Comparison of ENCODE assay signal across 7 cellular contexts in the genomic region with DNA sequence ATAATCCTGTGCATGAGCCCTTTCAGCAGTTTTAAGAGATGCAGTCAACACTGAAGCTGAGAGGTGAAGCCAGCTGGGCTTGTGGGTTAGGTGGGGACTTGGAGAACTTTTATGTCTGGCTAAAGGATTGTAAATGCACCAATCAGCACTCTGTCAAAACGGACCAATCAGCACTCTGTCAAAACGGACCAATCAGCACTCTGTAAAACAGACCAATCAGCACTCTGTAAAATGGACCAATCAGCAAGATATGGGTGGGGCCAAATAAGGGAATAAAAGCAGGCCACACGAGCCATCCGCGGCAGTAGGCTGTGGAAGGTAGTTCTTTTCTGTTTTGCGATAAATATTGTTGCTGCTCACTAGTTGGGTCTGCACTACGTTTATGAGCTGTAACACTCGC.
A peak's percentile ranks its signal among the peaks of the same experiment; 100 is the strongest.
DNase-seq lines count a peak whose midpoint lies in the region; ATAC-seq, FAIRE-seq and TF ChIP-seq lines count a peak whose summit lies in the region.
"Not testable (repeated sequence)": the region's sequence is repeated elsewhere in the genome, so short reads cannot be mapped to it uniquely, and the experiment has no call there.

No MANE protein-coding gene starts in this region.

- H3K9me3 ChIP-seq in A549; K562 (replicated peaks; ENCODE audit: control insufficient read depth, insufficient read depth, low read depth, low read length); HepG2 (ENCODE audit: low read length); testis: not testable (repeated sequence)

- H4K20me1 ChIP-seq in K562 (replicated peaks; ENCODE audit: control insufficient read depth, insufficient read depth, low read length); HepG2 (ENCODE audit: insufficient read depth, low read length): not testable (repeated sequence)

- TF ChIP-seq POLR2A in A549 (IDR thresholded peaks at IDR 0.05; ENCODE audit: low read length); K562 (conservative IDR thresholded peaks at IDR 0.05); HepG2 (IDR thresholded peaks at IDR 0.05; ENCODE audit: insufficient read depth in 1 of 2, low read depth in 2 of 2, low read length in 2 of 2); testis (IDR thresholded peaks at IDR 0.05): not testable (repeated sequence)

- not testable (repeated sequence) for DNase-seq in A549 (ENCODE audit: low read depth in 1 of 2, low spot score in 1 of 2); WTC11 (ENCODE audit: low spot score); K562 (ENCODE audit: extremely low read depth in 1 of 4, low spot score in 3 of 4); HepG2 (ENCODE audit: low spot score); nephron progenitor cell
- DNase-seq in NAMALWA (ENCODE audit: low spot score) (peak; percentile 5), testis (peak; percentile 54)

- CTCF ChIA-PET in A549 (lab: Yijun Ruan, JAX); WTC11 (lab: Charles Lee); K562 (lab: Yijun Ruan, JAX; ENCODE audit: low intra/inter-chr PET ratio); HepG2 (lab: Yijun Ruan, JAX; ENCODE audit: low intra/inter-chr PET ratio, low total read pairs): not testable (repeated sequence)

- peaks cover 28% of the 10 kb centered on the region for H3K9me3 Mint-ChIP-seq in WTC11
- H3K9me3 Mint-ChIP-seq in nephron progenitor cell, result peaks cover 36% of the 10 kb centered on the region

- not testable (repeated sequence) for TF ChIP-seq EP300 in A549 (IDR thresholded peaks at IDR 0.05); K562 (IDR thresholded peaks at IDR 0.05; ENCODE audit: low read length); HepG2 (IDR thresholded peaks at IDR 0.05; ENCODE audit: low read depth in 2 of 2, low read length in 2 of 2); HepG2 (CRISPR knock-in tag; IDR thresholded peaks at IDR 0.05; ENCODE audit: borderline replicate concordance)

- not testable (repeated sequence) for H3K27ac Mint-ChIP-seq in WTC11
- peak overlapping the region; percentile 21 for H3K27ac Mint-ChIP-seq in nephron progenitor cell

- H3K4me1 ChIP-seq in A549; K562 (replicated peaks in 1 of 2; ENCODE audit: control insufficient read depth in 2 of 2, insufficient read depth in 2 of 2, low read length in 2 of 2); HepG2 (ENCODE audit: insufficient read depth, low read length); testis: not testable (repeated sequence)

- H3K36me3 ChIP-seq in K562 (ENCODE audit: control insufficient read depth, insufficient read depth, low read length), result peaks cover 10% of the 10 kb centered on the region; the same call in 2 of the 3 replicates
- H3K36me3 ChIP-seq in HepG2 (replicated peaks in 1 of 2; ENCODE audit: control insufficient read depth in 1 of 2, insufficient read depth in 2 of 2, low read length in 2 of 2); testis (ENCODE audit: low read depth, missing control alignments): not testable (repeated sequence)

- intact Hi-C loops in K562 (cut with micrococcal nuclease); HepG2 (cut with micrococcal nuclease; ENCODE audit: unreplicated experiment); testis (cut with DNase I; ENCODE audit: low total_unique reads): not testable (repeated sequence)

- H3K9ac ChIP-seq in K562 (ENCODE audit: insufficient read depth in 1 of 2, low read depth in 2 of 2, low read length in 2 of 2); HepG2 (ENCODE audit: insufficient read depth, low read depth, low read length): not testable (repeated sequence)

- not testable (repeated sequence) for BruUV-seq in K562 (replicated peaks; lab: Mats Ljungman, UMichigan); HepG2 (replicated peaks; lab: Mats Ljungman, UMichigan)

- H3K79me2 ChIP-seq in K562 (ENCODE audit: control insufficient read depth, insufficient read depth, low read length); HepG2 (ENCODE audit: insufficient read depth, low read length): not testable (repeated sequence)

- not testable (repeated sequence) for TF ChIP-seq RAD21 in A549 (conservative IDR thresholded peaks at IDR 0.05 in 1 of 2, IDR thresholded peaks at IDR 0.05 in 1 of 2); K562 (CRISPR knock-in tag; conservative IDR thresholded peaks at IDR 0.05 in 1 of 2, IDR thresholded peaks at IDR 0.05 in 1 of 2); HepG2 (CRISPR knock-in tag; IDR thresholded peaks at IDR 0.05)

- in situ Hi-C loops in K562 (cut with MboI); HepG2 (cut with HindIII; ENCODE audit: extremely low pct_ligation_motif_present, low pct_unique_long_range_greater_than_20kb): not testable (repeated sequence)

- POLR2A ChIA-PET in A549 (lab: Yijun Ruan, JAX); WTC11 (lab: Charles Lee); HepG2 (lab: Yijun Ruan, JAX): not testable (repeated sequence)
- POLR2A ChIA-PET in K562 (lab: Yijun Ruan, JAX), result interaction anchor here (0.6 to 0.7 kb wide), 2 partner anchors 9 to 126 kb away, joined by 3 to 4 read pairs; no protein-coding TSS in a partner anchor

- not testable (repeated sequence) for H3K27me3 Mint-ChIP-seq in WTC11 (ENCODE audit: low read depth)
- H3K27me3 Mint-ChIP-seq in nephron progenitor cell (ENCODE audit: low read depth, poor library complexity), result peaks cover 11% of the 10 kb centered on the region

- H3K4me1 Mint-ChIP-seq in WTC11 (peaks cover 15% of the 10 kb centered on the region), nephron progenitor cell (peaks cover 19% of the 10 kb centered on the region)

- ATAC-seq in A549, WTC11, K562, HepG2: not testable (repeated sequence)

- H3K9me1 ChIP-seq in K562 (ENCODE audit: control insufficient read depth, insufficient read depth, low read length), result not testable (repeated sequence)

- FAIRE-seq in A549 (lab: Jason Lieb, UNC); K562 (lab: Jason Lieb, UNC); HepG2 (lab: Jason Lieb, UNC): not testable (repeated sequence)

- not testable (repeated sequence) for H2AFZ ChIP-seq in K562 (ENCODE audit: low read depth, low read length); HepG2 (ENCODE audit: low read length)

- H3K27me3 ChIP-seq in K562 (ENCODE audit: control insufficient read depth in 2 of 2, insufficient read depth in 2 of 2, low read length in 2 of 2); HepG2 (ENCODE audit: control insufficient read depth in 1 of 2, insufficient read depth in 2 of 2, low read length in 2 of 2); testis: not testable (repeated sequence)

- not testable (repeated sequence) for H3K36me3 Mint-ChIP-seq in WTC11; nephron progenitor cell (ENCODE audit: low read depth)

- not testable (repeated sequence) for H3K4me2 ChIP-seq in A549; K562 (ENCODE audit: insufficient read depth, low read length); HepG2 (ENCODE audit: low read depth, low read length)

- not testable (repeated sequence) for H3K4me3 Mint-ChIP-seq in WTC11, nephron progenitor cell

- 15% methylated on average over 8 of the region's 8 CpGs for WGBS in A549 (ENCODE audit: missing lambda C conversion rate)
- 22% methylated on average over 8 of the region's 8 CpGs for WGBS in K562 (ENCODE audit: insufficient coverage, low coverage, missing lambda C conversion rate)
- WGBS in HepG2 (ENCODE audit: low lambda C conversion rate), result 46% methylated on average over 8 of the region's 8 CpGs
- 53 to 74% methylated on average over 8 of the region's 8 CpGs for WGBS in testis, 2 donors

- not testable (repeated sequence) for TF ChIP-seq CTCF in A549 (IDR thresholded peaks at IDR 0.05); WTC11 (IDR thresholded peaks at IDR 0.05); K562 (IDR thresholded peaks at IDR 0.05 in 2 of 3, conservative IDR thresholded peaks at IDR 0.05 in 1 of 3; ENCODE audit: insufficient read depth in 2 of 3, low read depth in 1 of 3, low read length in 3 of 3); HepG2 (CRISPR knock-in tag; IDR thresholded peaks at IDR 0.05); nephron progenitor cell (IDR thresholded peaks at IDR 0.05); testis (IDR thresholded peaks at IDR 0.05)

- H3K4me3 ChIP-seq in A549; K562; HepG2 (replicated peaks in 1 of 3; ENCODE audit: insufficient read depth in 1 of 3, low read depth in 2 of 3, low read length in 3 of 3); testis: not testable (repeated sequence)

- not testable (repeated sequence) for H3K27ac ChIP-seq in A549; K562 (ENCODE audit: extremely low read depth, low read depth, low read length); HepG2 (ENCODE audit: extremely low read length, insufficient read depth, low read length); testis

TF ChIP-seq in A549, 52 proteins besides CTCF, POLR2A, EP300 and RAD21:
- TF ChIP-seq MAFK (IDR thresholded peaks at IDR 0.05; ENCODE audit: partially characterized antibody), result peak; percentile 46

TF ChIP-seq in WTC11, 78 proteins besides CTCF, POLR2A, EP300 and RAD21:
- peak; percentile 54 for TF ChIP-seq NFYB (CRISPR knock-in tag; conservative IDR thresholded peaks at IDR 0.05; ENCODE audit: low read depth)

TF ChIP-seq in K562, 482 proteins besides CTCF, POLR2A, EP300 and RAD21 (continues in another document):
- TF ChIP-seq ZNF316 (IDR thresholded peaks at IDR 0.05) (peak; percentile 86), NFYB (IDR thresholded peaks at IDR 0.05; ENCODE audit: extremely low read depth, insufficient read length) (peak; percentile 83), C11orf30 (IDR thresholded peaks at IDR 0.05; ENCODE audit: low read depth) (peak; percentile 69)

TF ChIP-seq in HepG2, 621 proteins besides CTCF, POLR2A, EP300 and RAD21:
- TF ChIP-seq MAFK (conservative IDR thresholded peaks at IDR 0.05 in 1 of 2, IDR thresholded peaks at IDR 0.05 in 1 of 2; ENCODE audit: low read length in 2 of 2), result peak; percentile 30 to 31; a peak in 1 of 4 replicates
